18 cellular contexts compared by ENCODE assay signal in the genomic region with DNA sequence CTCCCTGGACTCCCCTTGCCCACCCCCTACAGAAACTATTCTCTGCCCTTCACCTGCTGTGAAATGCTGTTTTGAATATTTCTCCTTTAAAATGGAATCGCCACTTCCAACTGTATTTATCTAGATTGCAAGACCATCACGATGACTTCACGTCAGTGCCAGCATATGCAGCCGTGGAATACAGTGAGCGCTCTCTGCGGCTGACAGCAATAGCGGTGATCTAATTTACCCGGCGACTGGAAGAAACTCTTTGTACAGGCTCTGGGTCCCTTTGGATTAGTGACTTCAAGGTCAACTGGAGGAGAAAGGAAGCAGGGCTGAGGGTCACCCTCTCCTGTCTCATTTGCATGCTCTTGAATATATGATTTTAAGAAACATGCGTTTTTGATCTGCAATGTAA.
"Had no signal": no experiment of that assay in that cellular context is flagged by ENCODE, and none has a peak within 500 bp of the region (broad histone marks: within the 10 kb centered on the region; RNA-seq: fewer than 3 reads in every experiment).

No MANE protein-coding gene starts in this region.

- H3K36me3 ChIP-seq: left lung, lower lobe of right lung, neutrophil, right lobe of liver, spleen had no signal

- DNase-seq: dermis blood vessel endothelial cell; erythroblast; foreskin keratinocyte; head of caudate nucleus; islet precursor cell; left lung; lower lobe of right lung; midbrain; psoas muscle; right lobe of liver; spleen; stimulated activated CD4-positive, alpha-beta T cell treated with anti-CD3 and anti-CD28 coated beads, Interleukin-2, amount 100 ng/mL, for 24 hours; stimulated activated naive CD4-positive, alpha-beta T cell treated with Interleukin-2 at 50 U/mL for 16 hours; trophoblast cell had no signal

- H3K9me3 Mint-ChIP-seq: memory B cell; natural killer cell treated with Interleukin-12 subunit alpha and Interleukin-12 subunit beta and Interleukin-15 and Interleukin-18, amount 100 ng/mL, for 72 hours had no signal

- H3K27ac ChIP-seq: foreskin keratinocyte, hepatocyte, left lung, lower lobe of right lung, neutrophil, psoas muscle, right lobe of liver, spleen had no signal

- H3K4me1 ChIP-seq: foreskin keratinocyte, left lung, lower lobe of right lung, psoas muscle, right lobe of liver, spleen had no signal

- H3K36me3 Mint-ChIP-seq: memory B cell; natural killer cell treated with Interleukin-12 subunit alpha and Interleukin-12 subunit beta and Interleukin-15 and Interleukin-18, amount 100 ng/mL, for 72 hours had no signal

- H3K27me3 ChIP-seq: foreskin keratinocyte, right lobe of liver had no signal

- H3K9me3 ChIP-seq: left lung, lower lobe of right lung, neutrophil, psoas muscle, right lobe of liver had no signal

- H3K27me3 Mint-ChIP-seq: memory B cell had no signal

- H3K4me1 Mint-ChIP-seq: memory B cell had no signal

- H3K4me2 ChIP-seq: hepatocyte had no signal

- H3K79me2 ChIP-seq: hepatocyte had no signal

- ATAC-seq: foreskin keratinocyte; left lung; lower lobe of right lung; natural killer cell treated with Interleukin-12 subunit alpha and Interleukin-12 subunit beta and Interleukin-15 and Interleukin-18, amount 100 ng/mL, for 72 hours; psoas muscle; right lobe of liver had no signal

- H3K4me3 ChIP-seq: hepatocyte, left lung, lower lobe of right lung, psoas muscle, right lobe of liver, spleen had no signal

- H3K27ac Mint-ChIP-seq: memory B cell; natural killer cell treated with Interleukin-12 subunit alpha and Interleukin-12 subunit beta and Interleukin-15 and Interleukin-18, amount 100 ng/mL, for 72 hours had no signal

- H3K4me3 Mint-ChIP-seq: memory B cell; natural killer cell treated with Interleukin-12 subunit alpha and Interleukin-12 subunit beta and Interleukin-15 and Interleukin-18, amount 100 ng/mL, for 72 hours had no signal
